Comparison of ENCODE assay signal across 34 cellular contexts in genomic region chr1:85054664-85055063, GRCh38. TPM values are rescaled to one million over a fixed set of nuclear protein-coding genes. Genes with fewer than 3 reads are reported as not detected.
"Had no signal": no experiment of that assay in that cellular context is flagged by ENCODE, and none has a peak within 500 bp of the region (broad histone marks: within the 10 kb centered on the region; RNA-seq: fewer than 3 reads in every experiment).

No MANE protein-coding gene starts in this region.

- H3K4me1 ChIP-seq: esophagus muscularis mucosa, foreskin keratinocyte, gastrocnemius medialis, heart left ventricle had no signal

- H3K4me3 Mint-ChIP-seq: activated CD4-positive, alpha-beta memory T cell treated with anti-CD3 and anti-CD28 coated beads, Interleukin-2, amount 10 ng/mL, durations not matched to agents 7 days and 5 days; activated CD4-positive, alpha-beta T cell treated with anti-CD3 and anti-CD28 coated beads, Interleukin-2, amount 10 ng/mL, durations not matched to agents 7 days and 5 days; activated naive CD8-positive, alpha-beta T cell; activated T-cell treated with anti-CD3 and anti-CD28 coated beads, Interleukin-2, amount 50 U/mL, for 24 hours; activated T-helper 17 cell treated with anti-CD3 and anti-CD28 coated beads, Interleukin-2, amount 50 U/mL, for 72 hours; central memory CD8-positive, alpha-beta T cell; dendritic cell treated with granulocyte-macrophage colony-stimulating factor and Interleukin-4, amounts not matched to agents 40 ng/mL and 50 ng/mL, for 4 days; T-helper 2 cell treated with Interferon-gamma antibody and Interleukin-4, amounts not matched to agents 5 μg/mL and 100 μg/mL, for 36 hours had no signal

- H3K36me3 ChIP-seq: brain microvascular endothelial cell, esophagus muscularis mucosa, gastrocnemius medialis, heart left ventricle had no signal

- H3K9me3 ChIP-seq: esophagus muscularis mucosa, gastrocnemius medialis, heart left ventricle had no signal

- DNase-seq: activated CD4-positive, alpha-beta memory T cell treated with anti-CD3 and anti-CD28 coated beads, Interleukin-2, amount 10 ng/mL, durations not matched to agents 7 days and 5 days; activated CD4-positive, alpha-beta T cell treated with anti-CD3 and anti-CD28 coated beads for 1 hour; activated CD4-positive, alpha-beta T cell treated with anti-CD3 and anti-CD28 coated beads for 4 hours; activated CD4-positive, alpha-beta T cell treated with anti-CD3 and anti-CD28 coated beads, Interleukin-2, amount 10 ng/mL, durations not matched to agents 7 days and 5 days; activated CD4-positive, alpha-beta T cell treated with anti-CD3 and anti-CD28 coated beads, Interleukin-2, amount 50 U/mL, for 4 hours; activated CD8-positive, alpha-beta memory T cell treated with anti-CD3 and anti-CD28 coated beads, Interleukin-2, amount 50 U/mL, for 48 hours; activated effector memory CD4-positive, alpha-beta T cell treated with Interleukin-2 at 50 U/mL for 16 hours; activated gamma-delta T cell treated with Interleukin-2 at 50 U/mL for 16 hours; activated naive CD4-positive, alpha-beta T cell treated with anti-CD3 and anti-CD28 coated beads, Interleukin-2, amount 50 U/mL, for 16 hours; activated naive CD4-positive, alpha-beta T cell treated with Interleukin-2 at 50 U/mL for 16 hours; activated T-cell treated with anti-CD3 and anti-CD28 coated beads for 4 hours; activated T-cell treated with anti-CD3 and anti-CD28 coated beads, Interleukin-2, amount 50 U/mL, for 24 hours; amniotic stem cell; anterior cingulate cortex; brain microvascular endothelial cell; dorsolateral prefrontal cortex; effector memory CD4-positive, alpha-beta T cell; erythroblast; foreskin keratinocyte; gastrocnemius medialis; glutamatergic neuron; heart left ventricle; hypothalamus; T1000 had no signal

- H3K4me3 ChIP-seq: coronary artery, dorsolateral prefrontal cortex, esophagus muscularis mucosa, gastrocnemius medialis, heart left ventricle had no signal

- H3K27ac ChIP-seq: brain microvascular endothelial cell, coronary artery, dorsolateral prefrontal cortex, esophagus muscularis mucosa, foreskin keratinocyte, gastrocnemius medialis, heart left ventricle had no signal

- FAIRE-seq: astrocyte, bronchial epithelial cell had no signal

- H3K27ac Mint-ChIP-seq: activated CD4-positive, alpha-beta memory T cell treated with anti-CD3 and anti-CD28 coated beads, Interleukin-2, amount 10 ng/mL, durations not matched to agents 7 days and 5 days; activated CD4-positive, alpha-beta T cell treated with anti-CD3 and anti-CD28 coated beads, Interleukin-2, amount 10 ng/mL, durations not matched to agents 7 days and 5 days; activated naive CD8-positive, alpha-beta T cell; activated T-cell treated with anti-CD3 and anti-CD28 coated beads, Interleukin-2, amount 50 U/mL, for 24 hours; activated T-helper 17 cell treated with anti-CD3 and anti-CD28 coated beads, Interleukin-2, amount 50 U/mL, for 72 hours; dendritic cell treated with granulocyte-macrophage colony-stimulating factor and Interleukin-4, amounts not matched to agents 40 ng/mL and 50 ng/mL, for 4 days; T-helper 2 cell treated with Interferon-gamma antibody and Interleukin-4, amounts not matched to agents 5 μg/mL and 100 μg/mL, for 36 hours had no signal

- H3K9me3 Mint-ChIP-seq: activated CD4-positive, alpha-beta memory T cell treated with anti-CD3 and anti-CD28 coated beads, Interleukin-2, amount 10 ng/mL, durations not matched to agents 7 days and 5 days; activated CD4-positive, alpha-beta T cell treated with anti-CD3 and anti-CD28 coated beads, Interleukin-2, amount 10 ng/mL, durations not matched to agents 7 days and 5 days; activated T-cell treated with anti-CD3 and anti-CD28 coated beads, Interleukin-2, amount 50 U/mL, for 24 hours; activated T-helper 17 cell treated with anti-CD3 and anti-CD28 coated beads, Interleukin-2, amount 50 U/mL, for 72 hours; central memory CD8-positive, alpha-beta T cell; dendritic cell treated with granulocyte-macrophage colony-stimulating factor and Interleukin-4, amounts not matched to agents 40 ng/mL and 50 ng/mL, for 4 days; T-helper 2 cell treated with Interferon-gamma antibody and Interleukin-4, amounts not matched to agents 5 μg/mL and 100 μg/mL, for 36 hours had no signal

- ATAC-seq: activated T-helper 17 cell treated with anti-CD3 and anti-CD28 coated beads, Interleukin-2, amount 50 U/mL, for 72 hours; foreskin keratinocyte; gastrocnemius medialis; heart left ventricle had no signal

- H3K36me3 Mint-ChIP-seq: activated naive CD8-positive, alpha-beta T cell had no signal

RNA-seq across cellular contexts. Expression of gene MCOLN2, which starts 57.8 kb away (rescaled TPM):
- total RNA-seq: cerebellum had no signal
- polyA plus RNA-seq: heart left ventricle had no signal
